18 cellular contexts compared by ENCODE assay signal in the genomic region with DNA sequence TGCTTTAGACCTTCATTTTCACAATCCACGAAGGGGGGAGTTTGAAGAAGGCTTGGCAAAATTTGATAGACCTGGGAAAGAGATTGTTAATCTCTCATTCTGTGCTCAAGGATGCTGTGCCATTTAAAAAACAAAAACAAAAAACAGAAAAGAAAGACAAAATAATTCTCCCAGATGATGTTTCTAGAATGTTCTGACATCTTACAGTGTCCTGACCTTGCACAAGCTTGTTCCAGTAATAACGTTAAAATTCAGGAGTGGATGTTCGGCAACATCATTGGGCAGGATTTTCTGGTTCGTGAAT.
DNase-seq lines count a peak whose midpoint lies in the region; ATAC-seq and TF ChIP-seq lines count a peak whose summit lies in the region.
"Had no signal": no experiment of that assay in that cellular context is flagged by ENCODE, and none has a peak within 500 bp of the region (broad histone marks: within the 10 kb centered on the region; RNA-seq: fewer than 3 reads in every experiment).

No MANE protein-coding gene starts in this region.

- H3K27me3 ChIP-seq in BLaER1, result no peaks in the 10 kb centered on the region
- no peaks in the 10 kb centered on the region for H3K27me3 ChIP-seq in KMS-11 (ENCODE audit: insufficient read depth, low read depth)
- no peaks in the 10 kb centered on the region for H3K27me3 ChIP-seq in psoas muscle (ENCODE audit: insufficient read depth in 3 of 3, low read length in 2 of 3)
- H3K27me3 ChIP-seq in upper lobe of right lung, result no peaks in the 10 kb centered on the region
- no peaks in the 10 kb centered on the region for H3K27me3 ChIP-seq in lower lobe of right lung (ENCODE audit: low read depth)
- H3K27me3 ChIP-seq: pancreas had no signal

- no peak overlapping the region for H2AFZ ChIP-seq in KMS-11 (ENCODE audit: low read depth)

- H4K20me1 ChIP-seq in BLaER1 (peaks cover 100% of the 10 kb centered on the region), KMS-11 (ENCODE audit: insufficient read depth) (no peaks in the 10 kb centered on the region)

- ATAC-seq in psoas muscle (no peak), upper lobe of right lung (no peak), lower lobe of right lung (no peak)
- ATAC-seq: activated CD4-positive, alpha-beta T cell treated with anti-CD3 and anti-CD28 coated beads for 36 hours; pancreas; SK-N-SH treated with all-trans-retinoic acid at 6 μM for 48 hours had no signal

- intact Hi-C loops in dendritic cell treated with granulocyte-macrophage colony-stimulating factor and Interleukin-4, amounts not matched to agents 40 ng/mL and 50 ng/mL, for 4 days (cut with micrococcal nuclease), result loop anchor here (10.0 kb wide), 1 partner anchor 50 kb away; no protein-coding TSS in a partner anchor
- intact Hi-C loops in psoas muscle (cut with DNase I), result no loop called here
- intact Hi-C loops in upper lobe of right lung (cut with DNase I), result no loop called here
- intact Hi-C loops in lower lobe of right lung (cut with DNase I), result no loop called here

- peaks cover 6% of the 10 kb centered on the region; the same call in 1 of the 2 replicates for H3K36me3 ChIP-seq in BLaER1
- H3K36me3 ChIP-seq in KMS-11 (ENCODE audit: insufficient read depth), result no peaks in the 10 kb centered on the region
- H3K36me3 ChIP-seq in psoas muscle (ENCODE audit: insufficient read depth in 1 of 2, low read depth in 1 of 2), result no peaks in the 10 kb centered on the region
- no peaks in the 10 kb centered on the region for H3K36me3 ChIP-seq in upper lobe of right lung
- no peaks in the 10 kb centered on the region for H3K36me3 ChIP-seq in lower lobe of right lung
- H3K36me3 ChIP-seq: HAP-1, pancreas had no signal

- H3K27ac Mint-ChIP-seq in dendritic cell treated with granulocyte-macrophage colony-stimulating factor and Interleukin-4, amounts not matched to agents 40 ng/mL and 50 ng/mL, for 4 days, result peak overlapping the region; percentile 39

- WGBS in psoas muscle, 3 donors, result 62 to 80% (median 65%) methylated on average over 4 of the region's 4 CpGs

- no peaks in the 10 kb centered on the region for H3K9me3 ChIP-seq in BLaER1
- no peaks in the 10 kb centered on the region for H3K9me3 ChIP-seq in psoas muscle
- no peaks in the 10 kb centered on the region for H3K9me3 ChIP-seq in upper lobe of right lung
- H3K9me3 ChIP-seq in lower lobe of right lung, result no peaks in the 10 kb centered on the region
- H3K9me3 ChIP-seq: HAP-1, pancreas had no signal

- H3K79me2 ChIP-seq in KMS-11 (ENCODE audit: insufficient read depth, low read depth), result 0 out of 2 replicates have a peak, but pooled peaks cover 4% of the 10 kb centered on the region

- H3K4me3 ChIP-seq in BLaER1 (no peak overlapping the region), KMS-11 (IDR thresholded peaks at IDR 0.05; ENCODE audit: insufficient read depth, low read depth, low read length) (no peak overlapping the region), psoas muscle (no peak overlapping the region), upper lobe of right lung (no peak overlapping the region), lower lobe of right lung (no peak overlapping the region)
- H3K4me3 ChIP-seq: HAP-1, pancreas had no signal

- peak overlapping the region; percentile 21; the same call in 1 of the 2 replicates for H3K27ac ChIP-seq in BLaER1
- no peak overlapping the region for H3K27ac ChIP-seq in KMS-11
- peak overlapping the region; percentile 87 for H3K27ac ChIP-seq in psoas muscle
- H3K27ac ChIP-seq in upper lobe of right lung, result no peak overlapping the region
- H3K27ac ChIP-seq in lower lobe of right lung, result no peak overlapping the region

- no peak overlapping the region for H3K4me3 Mint-ChIP-seq in dendritic cell treated with granulocyte-macrophage colony-stimulating factor and Interleukin-4, amounts not matched to agents 40 ng/mL and 50 ng/mL, for 4 days
- H3K4me3 Mint-ChIP-seq: activated CD4-positive, alpha-beta T cell treated with anti-CD3 and anti-CD28 coated beads for 36 hours; endodermal cell had no signal

- H3K9ac ChIP-seq in BLaER1 (no peak overlapping the region), KMS-11 (no peak overlapping the region)

- H3K4me1 Mint-ChIP-seq in dendritic cell treated with granulocyte-macrophage colony-stimulating factor and Interleukin-4, amounts not matched to agents 40 ng/mL and 50 ng/mL, for 4 days (ENCODE audit: low read depth), result peaks cover 72% of the 10 kb centered on the region

- peaks cover 14% of the 10 kb centered on the region for H3K27me3 Mint-ChIP-seq in dendritic cell treated with granulocyte-macrophage colony-stimulating factor and Interleukin-4, amounts not matched to agents 40 ng/mL and 50 ng/mL, for 4 days
- H3K27me3 Mint-ChIP-seq: activated CD4-positive, alpha-beta T cell treated with anti-CD3 and anti-CD28 coated beads for 36 hours; IgD-negative memory B cell had no signal

- no peak for TF ChIP-seq CTCF in KMS-11 (conservative IDR thresholded peaks at IDR 0.05; ENCODE audit: low read depth, low read length)
- TF ChIP-seq CTCF in psoas muscle (IDR thresholded peaks at IDR 0.05), result no peak
- no peak for TF ChIP-seq CTCF in upper lobe of right lung (IDR thresholded peaks at IDR 0.05)
- TF ChIP-seq CTCF in lower lobe of right lung (IDR thresholded peaks at IDR 0.05), result no peak

- H3K4me2 ChIP-seq in BLaER1, result peak overlapping the region; percentile 84
- H3K4me2 ChIP-seq in KMS-11, result peak overlapping the region; percentile 78; the same call in 1 of the 2 replicates

- no peaks in the 10 kb centered on the region for H3K9me3 Mint-ChIP-seq in dendritic cell treated with granulocyte-macrophage colony-stimulating factor and Interleukin-4, amounts not matched to agents 40 ng/mL and 50 ng/mL, for 4 days
- H3K9me3 Mint-ChIP-seq: endodermal cell, IgD-negative memory B cell had no signal

- no peak for DNase-seq in psoas muscle
- no peak for DNase-seq in upper lobe of right lung
- DNase-seq in lower lobe of right lung, result no peak
- no peak for DNase-seq in medulla oblongata (ENCODE audit: extremely low spot score)
- DNase-seq in cortex of kidney (lab: John Stamatoyannopoulos, UW), result no peak
- DNase-seq: activated CD4-positive, alpha-beta T cell treated with anti-CD3 and anti-CD28 coated beads for 36 hours; C1 segment of cervical spinal cord; endodermal cell; hypothalamus; NCI-H146; pancreas; stimulated activated CD4-positive, alpha-beta T cell treated with anti-CD3 and anti-CD28 coated beads, Interleukin-1b, Interleukin-23, amount 100 ng/mL, for 48 hours had no signal

- no peaks in the 10 kb centered on the region for H3K36me3 Mint-ChIP-seq in dendritic cell treated with granulocyte-macrophage colony-stimulating factor and Interleukin-4, amounts not matched to agents 40 ng/mL and 50 ng/mL, for 4 days (ENCODE audit: low read depth)

- H3K4me1 ChIP-seq in BLaER1, result peaks cover 100% of the 10 kb centered on the region
- peaks cover 25% of the 10 kb centered on the region for H3K4me1 ChIP-seq in KMS-11 (ENCODE audit: low read depth, poor library complexity, severe bottlenecking)
- peaks cover 99% of the 10 kb centered on the region for H3K4me1 ChIP-seq in psoas muscle
- peaks cover 85% of the 10 kb centered on the region for H3K4me1 ChIP-seq in upper lobe of right lung
- peaks cover 86% of the 10 kb centered on the region for H3K4me1 ChIP-seq in lower lobe of right lung

Comparison
In these comparisons a context has a peak if more than half of its experiments do, and no peak if none do; other contexts are left out.
1. H3K27ac ChIP-seq: peak in BLaER1 (single experiment) and psoas muscle (single experiment); none in KMS-11 (single experiment), upper lobe of right lung (single experiment) and lower lobe of right lung (single experiment).